Comparison of ENCODE assay signal across 9 cellular contexts in the genomic region with DNA sequence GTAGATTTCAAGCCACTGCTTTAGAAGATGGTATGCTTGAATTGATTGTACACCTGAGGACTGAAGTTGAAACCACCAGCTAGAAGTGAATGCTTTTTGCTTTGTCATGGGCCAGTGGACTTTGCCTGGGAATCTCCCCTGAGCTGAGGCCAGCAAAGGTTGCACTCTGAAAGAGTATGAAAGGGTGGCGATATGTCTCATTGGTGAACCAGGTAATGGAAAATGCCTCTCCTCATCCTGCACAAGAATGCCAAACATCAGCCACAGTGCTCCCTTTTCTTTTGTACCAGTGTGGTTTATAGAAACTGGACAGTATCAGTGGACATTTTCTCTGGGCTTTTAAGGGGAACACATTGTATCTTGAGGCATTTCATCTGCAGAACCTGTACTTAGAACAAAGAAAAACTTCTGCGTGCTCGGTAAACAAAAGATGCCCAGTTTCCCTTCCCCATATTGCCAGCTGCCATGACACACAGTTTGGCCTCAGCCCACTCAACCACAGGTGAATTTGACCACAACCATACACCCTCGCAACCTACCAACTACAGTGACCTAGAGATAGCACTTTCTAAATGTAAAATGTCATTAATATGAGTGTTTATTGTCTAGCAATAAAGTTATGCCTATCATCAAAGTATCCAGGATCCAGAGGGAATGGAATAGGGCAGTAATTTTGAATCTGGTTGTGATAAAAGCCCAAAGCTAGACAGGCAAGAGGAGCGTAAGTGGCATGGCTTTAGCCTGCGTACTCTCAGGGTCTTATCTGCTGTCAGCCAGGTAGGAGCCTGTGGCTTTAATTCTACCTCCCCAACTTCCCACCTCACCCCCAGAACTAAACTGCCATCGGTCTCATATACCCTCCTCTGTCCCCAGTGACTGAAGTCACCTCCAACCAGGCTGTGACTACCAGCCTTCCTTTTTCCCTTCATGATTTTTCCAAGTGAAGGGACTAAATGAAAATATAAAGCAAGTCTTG.
DNase-seq lines count a peak whose midpoint lies in the region; ATAC-seq and TF ChIP-seq lines count a peak whose summit lies in the region.
"Had no signal": no experiment of that assay in that cellular context is flagged by ENCODE, and none has a peak within 500 bp of the region (broad histone marks: within the 10 kb centered on the region; RNA-seq: fewer than 3 reads in every experiment).

No MANE protein-coding gene starts in this region.

- H3K79me1 ChIP-seq in mesendoderm (ENCODE audit: low read length) = no peaks in the 10 kb centered on the region

- H3K27ac Mint-ChIP-seq in activated T-cell treated with anti-CD3 and anti-CD28 coated beads, Interleukin-2, amount 50 U/mL, for 24 hours = no peak overlapping the region

- H3K4me1 Mint-ChIP-seq in activated T-cell treated with anti-CD3 and anti-CD28 coated beads, Interleukin-2, amount 50 U/mL, for 24 hours (ENCODE audit: low read depth) = no peaks in the 10 kb centered on the region

- TF ChIP-seq CTCF in foreskin keratinocyte (conservative IDR thresholded peaks at IDR 0.05) = no peak

- H4K5ac ChIP-seq in mesendoderm (ENCODE audit: low read length) = no peak overlapping the region

- no peaks in the 10 kb centered on the region for H3K79me2 ChIP-seq in mesendoderm (ENCODE audit: control insufficient read depth, insufficient read depth, low read length)

- no peak overlapping the region for H2AK5ac ChIP-seq in mesendoderm (ENCODE audit: low read length)

- no peak overlapping the region for H3K23ac ChIP-seq in mesendoderm (ENCODE audit: low read length)

- H2BK15ac ChIP-seq in mesendoderm (replicated peaks; ENCODE audit: low read depth) = no peak overlapping the region

- no peak overlapping the region for H4K8ac ChIP-seq in mesendoderm (ENCODE audit: low read depth, low read length)

- H3K27me3 ChIP-seq in mesendoderm (ENCODE audit: insufficient read depth, low read length, poor library complexity) = no peaks in the 10 kb centered on the region
- H3K27me3 ChIP-seq in foreskin keratinocyte = no peaks in the 10 kb centered on the region

- H3K27ac ChIP-seq in mesendoderm (ENCODE audit: low read depth, low read length) (no peak overlapping the region), foreskin keratinocyte (no peak overlapping the region)

- peaks cover 4% of the 10 kb centered on the region for H3K9me3 Mint-ChIP-seq in activated T-cell treated with anti-CD3 and anti-CD28 coated beads, Interleukin-2, amount 50 U/mL, for 24 hours

- ATAC-seq in GM18858 (IDR thresholded peaks at IDR 0.05; ENCODE audit: unreplicated experiment) (peak; percentile 79), GM21825 (IDR thresholded peaks at IDR 0.05; ENCODE audit: unreplicated experiment) (peak; percentile 84), HG03565 (IDR thresholded peaks at IDR 0.05; ENCODE audit: unreplicated experiment) (peak; percentile 72), foreskin keratinocyte (no peak)

- H3K18ac ChIP-seq in mesendoderm (ENCODE audit: low read length) = no peak overlapping the region

- no peak overlapping the region for H2BK5ac ChIP-seq in mesendoderm (ENCODE audit: low read length)

- no peak overlapping the region for H3K4me3 ChIP-seq in mesendoderm (ENCODE audit: low read length)

- peak overlapping the region; percentile 25 for H3K56ac ChIP-seq in mesendoderm (ENCODE audit: low read length)

- peaks cover 3% of the 10 kb centered on the region for H3K27me3 Mint-ChIP-seq in activated T-cell treated with anti-CD3 and anti-CD28 coated beads, Interleukin-2, amount 50 U/mL, for 24 hours

- no peaks in the 10 kb centered on the region for H3K36me3 ChIP-seq in mesendoderm (ENCODE audit: control insufficient read depth, insufficient read depth, low read length)

- DNase-seq in mesendoderm = no peak
- no peak for DNase-seq in foreskin keratinocyte
- DNase-seq in activated T-cell treated with anti-CD3 and anti-CD28 coated beads, Interleukin-2, amount 50 U/mL, for 24 hours = no peak
- no peak for DNase-seq in NCI-H524 (lab: John Stamatoyannopoulos, UW)
- no peak for DNase-seq in NCI-H1105 treated with DMSO at 0.1 percent for 48 hours (lab: John Stamatoyannopoulos, UW)
- DNase-seq: NCI-H1436 had no signal

- no peak overlapping the region for H3K4me2 ChIP-seq in mesendoderm (ENCODE audit: low read length)

- H3K9ac ChIP-seq in mesendoderm (ENCODE audit: low read length) = no peak overlapping the region

- H3K4ac ChIP-seq in mesendoderm (ENCODE audit: low read depth, low read length) = no peak overlapping the region

- no CpG with 5 or more reads among the region's 7 CpGs for WGBS in mesendoderm (ENCODE audit: extremely low coverage, insufficient coverage, low lambda C conversion rate)

- no peak overlapping the region for H2BK120ac ChIP-seq in mesendoderm (ENCODE audit: low read depth, low read length)

- H3K4me1 ChIP-seq in mesendoderm (ENCODE audit: control insufficient read depth, low read depth, low read length) (no peaks in the 10 kb centered on the region), foreskin keratinocyte (no peaks in the 10 kb centered on the region)

- H3K4me3 Mint-ChIP-seq in activated T-cell treated with anti-CD3 and anti-CD28 coated beads, Interleukin-2, amount 50 U/mL, for 24 hours = no peak overlapping the region

- no peaks in the 10 kb centered on the region for H3K36me3 Mint-ChIP-seq in activated T-cell treated with anti-CD3 and anti-CD28 coated beads, Interleukin-2, amount 50 U/mL, for 24 hours (ENCODE audit: low read depth)
